Comparison of ENCODE assay signal across 8 cellular contexts in genomic region chr1:99180343-99180808, GRCh38.
A peak's percentile ranks its signal among the peaks of the same experiment; 100 is the strongest.
DNase-seq lines count a peak whose midpoint lies in the region; FAIRE-seq and TF ChIP-seq lines count a peak whose summit lies in the region.

No MANE protein-coding gene starts in this region.

- TF ChIP-seq CTCF in osteocyte (IDR thresholded peaks at IDR 0.05) (peak; percentile 90), type B pancreatic cell (conservative IDR thresholded peaks at IDR 0.05) (peak; percentile 95)

- no peaks in the 10 kb centered on the region for H3K27me3 ChIP-seq in HAP-1 (ENCODE audit: low read depth)

- H3K36me3 ChIP-seq in HAP-1 (replicated peaks): no peaks in the 10 kb centered on the region

- H3K9me3 ChIP-seq in HAP-1: no peaks in the 10 kb centered on the region

- peaks cover 12% of the 10 kb centered on the region for H3K4me1 ChIP-seq in HAP-1

- H3K4me3 Mint-ChIP-seq in osteocyte (ENCODE audit: unreplicated experiment) (no peak overlapping the region), type B pancreatic cell (no peak overlapping the region)

- H3K4me3 ChIP-seq in HAP-1: no peak overlapping the region

- peaks cover 23% of the 10 kb centered on the region for H3K27me3 Mint-ChIP-seq in osteocyte (ENCODE audit: unreplicated experiment)
- no peaks in the 10 kb centered on the region for H3K27me3 Mint-ChIP-seq in type B pancreatic cell

- H3K9me3 Mint-ChIP-seq in osteocyte (ENCODE audit: unreplicated experiment) (no peaks in the 10 kb centered on the region), type B pancreatic cell (no peaks in the 10 kb centered on the region)

- H3K27ac Mint-ChIP-seq in osteocyte (ENCODE audit: unreplicated experiment) (no peak overlapping the region), type B pancreatic cell (peak overlapping the region; percentile 78)

- no peaks in the 10 kb centered on the region for H3K36me3 Mint-ChIP-seq in osteocyte (ENCODE audit: unreplicated experiment)
- no peaks in the 10 kb centered on the region for H3K36me3 Mint-ChIP-seq in type B pancreatic cell

- DNase-seq in GM04503 (ENCODE audit: low read depth) (peak; percentile 25), HAP-1 (ENCODE audit: low spot score in 2 of 2) (peak; percentile 85 to 91), LoVo (ENCODE audit: low spot score) (peak; percentile 79), RPMI7951 (ENCODE audit: low read depth) (peak; percentile 81), frontal cortex (ENCODE audit: low spot score in 2 of 2) (peak in 1 of 2 donors; percentile 9), osteocyte (ENCODE audit: extremely low spot score, unreplicated experiment) (no peak), type B pancreatic cell (ENCODE audit: extremely low spot score, unreplicated experiment) (no peak)
- DNase-seq in activated effector memory CD4-positive, alpha-beta T cell treated with Interleukin-2 at 50 U/mL for 16 hours: peak; percentile 9

- H3K4me1 Mint-ChIP-seq in osteocyte (ENCODE audit: unreplicated experiment) (no peaks in the 10 kb centered on the region), type B pancreatic cell (ENCODE audit: unreplicated experiment) (no peaks in the 10 kb centered on the region)

- FAIRE-seq in frontal cortex (lab: Jason Lieb, UNC): peak; percentile 98

- in situ Hi-C loops in HAP-1 (cut with MboI; ENCODE audit: low sequenced_read_pairs): loop anchor here (25.0 kb wide), 1 partner anchor 282 kb away; no protein-coding TSS in a partner anchor

Comparison
In these comparisons a context has a peak if more than half of its experiments do, and no peak if none do; other contexts are left out.
1. DNase-seq: peak in GM04503 (single experiment), HAP-1 (2 of 2), LoVo (single experiment), RPMI7951 (single experiment) and activated effector memory CD4-positive, alpha-beta T cell treated with Interleukin-2 at 50 U/mL for 16 hours (single experiment); none in osteocyte (single experiment) and type B pancreatic cell (single experiment).